Comparison of ENCODE assay signal across 28 cellular contexts in the genomic region with DNA sequence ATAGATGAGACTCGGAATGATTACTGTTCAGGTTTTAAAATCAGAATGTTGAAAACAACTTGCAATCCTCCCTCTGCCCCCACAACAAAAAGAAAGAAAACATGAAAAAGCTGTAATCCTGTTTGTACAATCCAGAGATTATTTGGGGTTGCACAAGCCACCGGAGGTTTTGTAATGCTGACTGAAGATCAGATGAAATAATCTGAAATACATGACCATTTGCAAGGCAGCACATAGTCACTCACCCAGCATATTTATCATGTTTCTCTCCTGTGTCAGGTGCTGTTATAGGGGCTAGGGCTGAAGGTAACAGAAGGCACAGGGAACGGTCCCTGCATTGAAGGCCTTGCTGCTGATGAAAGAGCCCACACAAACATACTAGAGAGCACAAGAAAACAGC.
"Had no signal": no experiment of that assay in that cellular context is flagged by ENCODE, and none has a peak within 500 bp of the region (broad histone marks: within the 10 kb centered on the region; RNA-seq: fewer than 3 reads in every experiment).

No MANE protein-coding gene starts in this region.

- H3K36me3 Mint-ChIP-seq: activated naive CD8-positive, alpha-beta T cell had no signal

- H3K4me1 ChIP-seq: adrenal gland, heart right ventricle, lower lobe of right lung, pancreas, stomach, suprapubic skin, tibial nerve had no signal

- H3K27me3 ChIP-seq: pancreas, stomach, suprapubic skin, tibial nerve had no signal

- H3K9me3 ChIP-seq: adrenal gland, heart right ventricle, lower lobe of right lung, mucosa of descending colon, pancreas, stomach, suprapubic skin, tibial nerve had no signal

- DNase-seq: activated CD8-positive, alpha-beta memory T cell treated with anti-CD3 and anti-CD28 coated beads, Interleukin-2, amount 50 U/mL, for 4 hours; activated T-cell treated with anti-CD3 and anti-CD28 coated beads, Interleukin-2, amount 50 U/mL, for 24 hours; adrenal gland; central memory CD4-positive, alpha-beta T cell; dorsolateral prefrontal cortex; effector memory CD8-positive, alpha-beta T cell; heart right ventricle; kidney; lower lobe of right lung; mesendoderm; mucosa of descending colon; nephron progenitor cell; pancreas; right cardiac atrium; stimulated activated CD4-positive, alpha-beta T cell treated with anti-CD3 and anti-CD28 coated beads, Interleukin-1b, Interleukin-23, amount 100 ng/mL, for 48 hours; stomach had no signal

- ATAC-seq: activated T-helper 17 cell treated with anti-CD3 and anti-CD28 coated beads, Interleukin-2, amount 50 U/mL, for 72 hours; effector memory CD8-positive, alpha-beta T cell; esophagus mucosa; heart right ventricle; lower lobe of right lung; mucosa of descending colon; pancreas; right cardiac atrium had no signal

- H3K4me1 Mint-ChIP-seq: activated T-helper 17 cell treated with anti-CD3 and anti-CD28 coated beads, Interleukin-2, amount 50 U/mL, for 72 hours had no signal

- H3K9me3 Mint-ChIP-seq: activated T-cell treated with anti-CD3 and anti-CD28 coated beads, Interleukin-2, amount 50 U/mL, for 24 hours; activated T-helper 17 cell treated with anti-CD3 and anti-CD28 coated beads, Interleukin-2, amount 50 U/mL, for 72 hours; effector memory CD8-positive, alpha-beta T cell; nephron progenitor cell; T-helper 2 cell treated with Interferon-gamma antibody and Interleukin-4, amounts not matched to agents 5 μg/mL and 100 μg/mL, for 36 hours had no signal

- H3K36me3 ChIP-seq: adrenal gland, heart right ventricle, lower lobe of right lung, pancreas, stomach, suprapubic skin, tibial nerve had no signal

- FAIRE-seq: astrocyte, colon, endothelial cell of umbilical vein, kidney, pancreas, TTC549, urothelium cell line had no signal

- H3K27me3 Mint-ChIP-seq: activated naive CD8-positive, alpha-beta T cell; activated T-helper 17 cell treated with anti-CD3 and anti-CD28 coated beads, Interleukin-2, amount 50 U/mL, for 72 hours; effector memory CD8-positive, alpha-beta T cell had no signal

- H3K27ac Mint-ChIP-seq: activated naive CD8-positive, alpha-beta T cell; activated T-cell treated with anti-CD3 and anti-CD28 coated beads, Interleukin-2, amount 50 U/mL, for 24 hours; activated T-helper 17 cell treated with anti-CD3 and anti-CD28 coated beads, Interleukin-2, amount 50 U/mL, for 72 hours; effector memory CD8-positive, alpha-beta T cell; nephron progenitor cell; T-helper 2 cell treated with Interferon-gamma antibody and Interleukin-4, amounts not matched to agents 5 μg/mL and 100 μg/mL, for 36 hours had no signal

- H3K4me3 Mint-ChIP-seq: activated naive CD8-positive, alpha-beta T cell; activated T-cell treated with anti-CD3 and anti-CD28 coated beads, Interleukin-2, amount 50 U/mL, for 24 hours; activated T-helper 17 cell treated with anti-CD3 and anti-CD28 coated beads, Interleukin-2, amount 50 U/mL, for 72 hours; effector memory CD8-positive, alpha-beta T cell; nephron progenitor cell; T-helper 2 cell treated with Interferon-gamma antibody and Interleukin-4, amounts not matched to agents 5 μg/mL and 100 μg/mL, for 36 hours had no signal

- H3K27ac ChIP-seq: adrenal gland, dorsolateral prefrontal cortex, heart right ventricle, lower lobe of right lung, pancreas, stomach, suprapubic skin, tibial nerve had no signal

- H3K4me3 ChIP-seq: adrenal gland, dorsolateral prefrontal cortex, heart right ventricle, lower lobe of right lung, mucosa of descending colon, pancreas, skin epidermis, stomach, suprapubic skin, tibial nerve had no signal
